20 cellular contexts compared by ENCODE assay signal in genomic region chr11:15730617-15731385, GRCh38.
"Had no signal": no experiment of that assay in that cellular context is flagged by ENCODE, and none has a peak within 500 bp of the region (broad histone marks: within the 10 kb centered on the region; RNA-seq: fewer than 3 reads in every experiment).

No MANE protein-coding gene starts in this region.

- H3K27ac Mint-ChIP-seq: activated B cell treated with CpG ODN at 0.5 μM for 24 hours; activated CD8-positive, alpha-beta T cell treated with anti-CD3 and anti-CD28 coated beads for 36 hours; activated naive CD8-positive, alpha-beta T cell treated with anti-CD3 and anti-CD28 coated beads for 36 hours; naive thymus-derived CD4-positive, alpha-beta T cell had no signal

- H3K9me3 Mint-ChIP-seq: activated B cell treated with CpG ODN at 0.5 μM for 24 hours; activated CD8-positive, alpha-beta T cell treated with anti-CD3 and anti-CD28 coated beads for 36 hours; activated naive CD8-positive, alpha-beta T cell treated with anti-CD3 and anti-CD28 coated beads for 36 hours; activated T-cell treated with anti-CD3 and anti-CD28 coated beads, Interleukin-2, amount 50 U/mL, for 4 hours had no signal

- H3K27me3 ChIP-seq: body of pancreas, tibial nerve, vagina had no signal

- DNase-seq: activated B cell treated with CpG ODN at 0.5 μM for 24 hours; activated CD4-positive, alpha-beta T cell treated with anti-CD3 and anti-CD28 coated beads for 48 hours; activated CD8-positive, alpha-beta T cell treated with anti-CD3 and anti-CD28 coated beads for 36 hours; activated naive CD8-positive, alpha-beta T cell treated with anti-CD3 and anti-CD28 coated beads for 36 hours; activated T-cell treated with anti-CD3 and anti-CD28 coated beads, Interleukin-2, amount 50 U/mL, for 4 hours; amygdala; cortex of kidney; effector CD8-positive, alpha-beta T cell; esophagus squamous epithelium; foreskin fibroblast; mammary epithelial cell; naive thymus-derived CD4-positive, alpha-beta T cell; posterior cingulate gyrus; small intestine; stimulated activated CD4-positive, alpha-beta T cell treated with anti-CD3 and anti-CD28 coated beads, Interleukin-4, amount 100 ng/mL, for 24 hours; stimulated activated naive CD4-positive, alpha-beta T cell; T-helper 2 cell had no signal

- H3K36me3 Mint-ChIP-seq: activated naive CD8-positive, alpha-beta T cell treated with anti-CD3 and anti-CD28 coated beads for 36 hours had no signal

- H3K9me3 ChIP-seq: body of pancreas, esophagus squamous epithelium, tibial nerve, vagina had no signal

- H3K36me3 ChIP-seq: esophagus squamous epithelium, tibial nerve, vagina had no signal

- H3K27me3 Mint-ChIP-seq: activated B cell treated with CpG ODN at 0.5 μM for 24 hours had no signal

- ATAC-seq: activated CD8-positive, alpha-beta T cell treated with anti-CD3 and anti-CD28 coated beads for 36 hours; activated T-cell treated with anti-CD3 and anti-CD28 coated beads, Interleukin-2, amount 50 U/mL, for 4 hours; body of pancreas; naive thymus-derived CD4-positive, alpha-beta T cell had no signal

- H3K4me3 Mint-ChIP-seq: activated B cell treated with CpG ODN at 0.5 μM for 24 hours; activated CD8-positive, alpha-beta T cell treated with anti-CD3 and anti-CD28 coated beads for 36 hours; activated naive CD8-positive, alpha-beta T cell treated with anti-CD3 and anti-CD28 coated beads for 36 hours; activated T-cell treated with anti-CD3 and anti-CD28 coated beads, Interleukin-2, amount 50 U/mL, for 4 hours; naive thymus-derived CD4-positive, alpha-beta T cell had no signal

- H3K4me3 ChIP-seq: body of pancreas, esophagus squamous epithelium, tibial nerve, vagina had no signal

- H3K27ac ChIP-seq: body of pancreas, esophagus squamous epithelium, tibial nerve, vagina had no signal

- H3K4me1 Mint-ChIP-seq: activated B cell treated with CpG ODN at 0.5 μM for 24 hours; activated naive CD8-positive, alpha-beta T cell treated with anti-CD3 and anti-CD28 coated beads for 36 hours; naive thymus-derived CD4-positive, alpha-beta T cell had no signal

- H3K4me1 ChIP-seq: body of pancreas, esophagus squamous epithelium had no signal
